In genomic region chr6:46022110-46022948, GRCh38 we compare ENCODE assay signal across 18 cellular contexts. TPM values are rescaled to one million over a fixed set of nuclear protein-coding genes. Genes with fewer than 3 reads are reported as not detected.
A peak's percentile ranks its signal among the peaks of the same experiment; 100 is the strongest.
DNase-seq lines count a peak whose midpoint lies in the region; ATAC-seq and TF ChIP-seq lines count a peak whose summit lies in the region.
"Had no signal": no experiment of that assay in that cellular context is flagged by ENCODE, and none has a peak within 500 bp of the region (broad histone marks: within the 10 kb centered on the region; RNA-seq: fewer than 3 reads in every experiment).

No MANE protein-coding gene starts in this region.

- no peaks in the 10 kb centered on the region for H3K9me3 Mint-ChIP-seq in activated CD4-positive, alpha-beta T cell treated with anti-CD3 and anti-CD28 coated beads for 36 hours (ENCODE audit: low read depth)
- H3K9me3 Mint-ChIP-seq in Calu3 (ENCODE audit: low read depth, unreplicated experiment): peaks cover 2% of the 10 kb centered on the region
- H3K9me3 Mint-ChIP-seq: HFFc6 had no signal

- peak; percentile 90 for ATAC-seq in activated CD4-positive, alpha-beta T cell treated with anti-CD3 and anti-CD28 coated beads for 36 hours
- ATAC-seq in left lobe of liver: no peak
- ATAC-seq: Right ventricle myocardium inferior had no signal

- intact Hi-C loops in activated CD4-positive, alpha-beta T cell treated with anti-CD3 and anti-CD28 coated beads for 36 hours (cut with DNase I, micrococcal nuclease): no loop called here
- intact Hi-C loops in Calu3 (cut with micrococcal nuclease; ENCODE audit: unreplicated experiment): no loop called here

- H3K36me3 ChIP-seq in H7 (replicated peaks; ENCODE audit: control insufficient read depth, insufficient read depth, low read length): no peaks in the 10 kb centered on the region
- H3K36me3 ChIP-seq: BLaER1 treated with 17β-estradiol and CSF1 and Interleukin-3, amounts not matched to agents 10 nM and 100 nM had no signal

- peaks cover 4% of the 10 kb centered on the region; the same call in 1 of the 2 replicates for H3K27me3 ChIP-seq in H7 (ENCODE audit: control insufficient read depth, insufficient read depth, low read length)
- H3K27me3 ChIP-seq: BLaER1 treated with 17β-estradiol and CSF1 and Interleukin-3, amounts not matched to agents 10 nM and 100 nM had no signal

- H3K4me1 Mint-ChIP-seq in activated CD4-positive, alpha-beta T cell treated with anti-CD3 and anti-CD28 coated beads for 36 hours: peaks cover 5% of the 10 kb centered on the region
- H3K4me1 Mint-ChIP-seq in Calu3 (ENCODE audit: low read depth, unreplicated experiment): no peaks in the 10 kb centered on the region

- no TSS peak for BruUV-seq in Calu3 (replicated peaks; lab: Mats Ljungman, UMichigan)

- peak overlapping the region; percentile 16 for H3K27ac Mint-ChIP-seq in activated CD4-positive, alpha-beta T cell treated with anti-CD3 and anti-CD28 coated beads for 36 hours
- no peak overlapping the region for H3K27ac Mint-ChIP-seq in Calu3 (ENCODE audit: unreplicated experiment)
- H3K27ac Mint-ChIP-seq: HFFc6 had no signal

- no peak overlapping the region for H3K4me3 Mint-ChIP-seq in activated CD4-positive, alpha-beta T cell treated with anti-CD3 and anti-CD28 coated beads for 36 hours
- H3K4me3 Mint-ChIP-seq in Calu3 (ENCODE audit: low read depth, unreplicated experiment): no peak overlapping the region
- H3K4me3 Mint-ChIP-seq: HFFc6 had no signal

- H3K36me3 Mint-ChIP-seq in activated CD4-positive, alpha-beta T cell treated with anti-CD3 and anti-CD28 coated beads for 36 hours (ENCODE audit: low read depth): no peaks in the 10 kb centered on the region
- no peaks in the 10 kb centered on the region for H3K36me3 Mint-ChIP-seq in Calu3 (ENCODE audit: insufficient read depth, unreplicated experiment)

- H3K27me3 Mint-ChIP-seq in activated CD4-positive, alpha-beta T cell treated with anti-CD3 and anti-CD28 coated beads for 36 hours: peaks cover 8% of the 10 kb centered on the region
- peaks cover 11% of the 10 kb centered on the region for H3K27me3 Mint-ChIP-seq in Calu3 (ENCODE audit: unreplicated experiment)

- DNase-seq in activated CD4-positive, alpha-beta T cell treated with anti-CD3 and anti-CD28 coated beads for 36 hours: peak; percentile 16
- DNase-seq in activated CD4-positive, alpha-beta T cell treated with anti-CD3 and anti-CD28 coated beads, Interleukin-2, amount 50 U/mL, for 4 hours: no peak
- peak; percentile 8 for DNase-seq in stimulated activated CD4-positive, alpha-beta T cell treated with anti-CD3 and anti-CD28 coated beads, Interleukin-15, amount 100 ng/mL, for 24 hours
- DNase-seq in stimulated activated CD4-positive, alpha-beta T cell treated with anti-CD3 and anti-CD28 coated beads, Interleukin-2, amount 100 ng/mL, for 48 hours: no peak
- peak; percentile 52 for DNase-seq in fibroblast of mammary gland (ENCODE audit: low read depth)
- no peak for DNase-seq in Calu3
- no peak for DNase-seq in H7
- DNase-seq in left lobe of liver (ENCODE audit: low spot score): no peak
- DNase-seq: 8988T, DMS 273 treated with DMSO at 0.1 percent for 48 hours, GM23248, HFFc6, KBM-7, NCI-H1105, NCI-H1694 treated with DMSO at 0.1 percent for 48 hours, PC-9 had no signal

- TF ChIP-seq CTCF in fibroblast of mammary gland (conservative IDR thresholded peaks at IDR 0.05; ENCODE audit: control insufficient read depth, insufficient read depth, low read depth, low read length) (no peak), Calu3 (IDR thresholded peaks at IDR 0.05; ENCODE audit: unreplicated experiment) (no peak)

- CTCF ChIA-PET in activated CD4-positive, alpha-beta T cell treated with anti-CD3 and anti-CD28 coated beads for 36 hours (lab: Charles Lee): interaction anchor here (0.6 to 1.0 kb wide), 4 partner anchors 10 to 1386 kb away, joined by 3 read pairs; no protein-coding TSS in a partner anchor
- CTCF ChIA-PET in Calu3 (lab: Charles Lee): no interaction called here

- H3K4me3 ChIP-seq in fibroblast of mammary gland (ENCODE audit: control insufficient read depth, low read depth, low read length) (no peak overlapping the region), H7 (ENCODE audit: insufficient read depth, low read depth, low read length) (no peak overlapping the region)
- H3K4me3 ChIP-seq: BLaER1 treated with 17β-estradiol and CSF1 and Interleukin-3, amounts not matched to agents 10 nM and 100 nM; GM23248; PC-9 had no signal

- POLR2A ChIA-PET in activated CD4-positive, alpha-beta T cell treated with anti-CD3 and anti-CD28 coated beads for 36 hours (lab: Charles Lee): interaction anchor here (0.5 kb wide), 1 partner anchor 108 kb away, joined by 9 read pairs; no protein-coding TSS in a partner anchor

RNA-seq across cellular contexts. Expression of gene CLIC5, which starts 6.7 kb away (rescaled TPM):
- total RNA-seq in activated CD4-positive, alpha-beta T cell treated with anti-CD3 and anti-CD28 coated beads for 36 hours: 1 to 10 TPM; 2.2 to 3.7 TPM
- total RNA-seq in Calu3 (2022) (3.3 and 5.1 TPM in 2 replicates), left lobe of liver (0.28 TPM)
- 0.45 TPM in 1 of 2 replicates, not detected in the other for total RNA-seq in H7 (2014; rRNA removed; shearing (Covaris generic))
- total RNA-seq: GM23248, HFFc6 had no signal

Comparison
In these comparisons a context has a peak if more than half of its experiments do, and no peak if none do; other contexts are left out.
1. DNase-seq: peak in activated CD4-positive, alpha-beta T cell treated with anti-CD3 and anti-CD28 coated beads for 36 hours (single experiment), stimulated activated CD4-positive, alpha-beta T cell treated with anti-CD3 and anti-CD28 coated beads, Interleukin-15, amount 100 ng/mL, for 24 hours (single experiment) and fibroblast of mammary gland (single experiment); none in activated CD4-positive, alpha-beta T cell treated with anti-CD3 and anti-CD28 coated beads, Interleukin-2, amount 50 U/mL, for 4 hours (0 of 2), stimulated activated CD4-positive, alpha-beta T cell treated with anti-CD3 and anti-CD28 coated beads, Interleukin-2, amount 100 ng/mL, for 48 hours (0 of 2), Calu3 (single experiment), H7 (single experiment) and left lobe of liver (single experiment).